Comparison of ENCODE assay signal across 12 cellular contexts in genomic region chr5:7779019-7779662, GRCh38.
A peak's percentile ranks its signal among the peaks of the same experiment; 100 is the strongest.
DNase-seq lines count a peak whose midpoint lies in the region; ATAC-seq and TF ChIP-seq lines count a peak whose summit lies in the region.
"Had no signal": no experiment of that assay in that cellular context is flagged by ENCODE, and none has a peak within 500 bp of the region (broad histone marks: within the 10 kb centered on the region; RNA-seq: fewer than 3 reads in every experiment).

No MANE protein-coding gene starts in this region.

- H3K4me3 ChIP-seq in neural progenitor cell (no peak overlapping the region), PC-3 (ENCODE audit: low read length) (no peak overlapping the region)
- H3K4me3 ChIP-seq: A549 had no signal

- intact Hi-C loops in activated CD4-positive, alpha-beta T cell treated with anti-CD3 and anti-CD28 coated beads, Interleukin-2, amount 10 ng/mL, durations not matched to agents 24 days and 14 days (cut with micrococcal nuclease), result no loop called here
- intact Hi-C loops in PC-3 (cut with micrococcal nuclease), result no loop called here

- H3K4me2 ChIP-seq in neural progenitor cell, result peak overlapping the region; percentile 32
- no peak overlapping the region for H3K4me2 ChIP-seq in PC-3 (ENCODE audit: low read length)
- H3K4me2 ChIP-seq: A549 had no signal

- H3K27me3 ChIP-seq in neural progenitor cell (no peaks in the 10 kb centered on the region), PC-3 (ENCODE audit: low read length) (peaks cover 76% of the 10 kb centered on the region)

- no peaks in the 10 kb centered on the region for H3K36me3 Mint-ChIP-seq in activated CD4-positive, alpha-beta T cell treated with anti-CD3 and anti-CD28 coated beads, Interleukin-2, amount 10 ng/mL, durations not matched to agents 24 days and 14 days (ENCODE audit: low read depth)
- no peaks in the 10 kb centered on the region for H3K36me3 Mint-ChIP-seq in neural progenitor cell

- no peaks in the 10 kb centered on the region for H4K20me1 ChIP-seq in neural progenitor cell (ENCODE audit: low read depth)
- no peaks in the 10 kb centered on the region for H4K20me1 ChIP-seq in PC-3 (ENCODE audit: low read length)

- H3K9me2 ChIP-seq in PC-3 (replicated peaks; ENCODE audit: low read length), result no peaks in the 10 kb centered on the region

- no peak overlapping the region for H3K27ac Mint-ChIP-seq in activated CD4-positive, alpha-beta T cell treated with anti-CD3 and anti-CD28 coated beads, Interleukin-2, amount 10 ng/mL, durations not matched to agents 24 days and 14 days
- H3K27ac Mint-ChIP-seq in neural progenitor cell, result no peak overlapping the region

- BruUV-seq in PC-3 (replicated peaks; lab: Mats Ljungman, UMichigan), result no TSS peak

- ATAC-seq in HG02852 (IDR thresholded peaks at IDR 0.05; ENCODE audit: unreplicated experiment) (peak; percentile 84), GM19324 (IDR thresholded peaks at IDR 0.05; ENCODE audit: low FRiP score, unreplicated experiment) (no peak), PC-3 (no peak), HG02571 (IDR thresholded peaks at IDR 0.05; ENCODE audit: unreplicated experiment) (no peak)
- ATAC-seq: A549, Right ventricle myocardium inferior had no signal

- CTCF ChIA-PET in PC-3 (lab: Charles Lee), result no interaction called here

- TF ChIP-seq CTCF in neural progenitor cell (IDR thresholded peaks at IDR 0.05), result no peak
- TF ChIP-seq CTCF in PC-3 (conservative IDR thresholded peaks at IDR 0.05; ENCODE audit: low read depth, low read length), result no peak

- H3K4me1 ChIP-seq in neural progenitor cell (peaks cover 30% of the 10 kb centered on the region), PC-3 (ENCODE audit: insufficient read depth, low read length) (no peaks in the 10 kb centered on the region)
- H3K4me1 ChIP-seq: A549 had no signal

- H3K9ac ChIP-seq in neural progenitor cell (no peak overlapping the region), PC-3 (ENCODE audit: low read length) (no peak overlapping the region)

- no peaks in the 10 kb centered on the region for H3K79me2 ChIP-seq in neural progenitor cell (ENCODE audit: low read depth)
- no peaks in the 10 kb centered on the region for H3K79me2 ChIP-seq in PC-3 (ENCODE audit: low read length)

- no peak overlapping the region for H3K4me3 Mint-ChIP-seq in activated CD4-positive, alpha-beta T cell treated with anti-CD3 and anti-CD28 coated beads, Interleukin-2, amount 10 ng/mL, durations not matched to agents 24 days and 14 days
- no peak overlapping the region for H3K4me3 Mint-ChIP-seq in neural progenitor cell

- peaks cover 16% of the 10 kb centered on the region for H3K27me3 Mint-ChIP-seq in activated CD4-positive, alpha-beta T cell treated with anti-CD3 and anti-CD28 coated beads, Interleukin-2, amount 10 ng/mL, durations not matched to agents 24 days and 14 days
- H3K27me3 Mint-ChIP-seq in neural progenitor cell (ENCODE audit: insufficient read depth, low read depth), result peaks cover 6% of the 10 kb centered on the region

- DNase-seq in activated CD4-positive, alpha-beta T cell treated with anti-CD3 and anti-CD28 coated beads, Interleukin-2, amount 10 ng/mL, durations not matched to agents 24 days and 14 days, result peak; percentile 56
- no peak for DNase-seq in activated CD4-positive, alpha-beta T cell treated with anti-CD3 and anti-CD28 coated beads, Interleukin-2, amount 50 U/mL, for 1 hour
- peak; percentile 38 for DNase-seq in OCI-M1 (lab: John Stamatoyannopoulos, UW)
- DNase-seq in neural progenitor cell (ENCODE audit: low spot score), result no peak
- no peak for DNase-seq in PC-3
- DNase-seq: activated effector memory CD4-positive, alpha-beta T cell treated with anti-CD3 and anti-CD28 coated beads, Interleukin-2, amount 50 U/mL, for 16 hours; stimulated activated CD8-positive, alpha-beta memory T cell treated with anti-CD3 and anti-CD28 coated beads, Interleukin-4, amount 100 ng/mL, for 48 hours had no signal

- H3K27ac ChIP-seq in neural progenitor cell (no peak overlapping the region), PC-3 (ENCODE audit: low read length) (no peak overlapping the region)
- H3K27ac ChIP-seq: A549 had no signal

- H3K4me1 Mint-ChIP-seq in activated CD4-positive, alpha-beta T cell treated with anti-CD3 and anti-CD28 coated beads, Interleukin-2, amount 10 ng/mL, durations not matched to agents 24 days and 14 days, result peaks cover 5% of the 10 kb centered on the region
- H3K4me1 Mint-ChIP-seq in neural progenitor cell, result peaks cover 19% of the 10 kb centered on the region

- no peaks in the 10 kb centered on the region for H3F3A ChIP-seq in neural progenitor cell (ENCODE audit: low read depth)
- no peaks in the 10 kb centered on the region for H3F3A ChIP-seq in PC-3 (ENCODE audit: low read length, unreplicated experiment)

- POLR2A ChIA-PET in PC-3 (lab: Charles Lee; ENCODE audit: unreplicated experiment), result no interaction called here

- no peaks in the 10 kb centered on the region for H3K9me3 Mint-ChIP-seq in activated CD4-positive, alpha-beta T cell treated with anti-CD3 and anti-CD28 coated beads, Interleukin-2, amount 10 ng/mL, durations not matched to agents 24 days and 14 days
- H3K9me3 Mint-ChIP-seq in neural progenitor cell, result no peaks in the 10 kb centered on the region

- no peaks in the 10 kb centered on the region for H3K36me3 ChIP-seq in neural progenitor cell
- no peaks in the 10 kb centered on the region for H3K36me3 ChIP-seq in PC-3 (ENCODE audit: low read depth, low read length)

- H3K9me3 ChIP-seq in neural progenitor cell (ENCODE audit: low read depth) (no peaks in the 10 kb centered on the region), PC-3 (ENCODE audit: low read length) (no peaks in the 10 kb centered on the region)
- H3K9me3 ChIP-seq: A549 had no signal

- H2AFZ ChIP-seq in neural progenitor cell (replicated peaks), result peak overlapping the region; percentile 89
- H2AFZ ChIP-seq in PC-3 (ENCODE audit: low read length), result no peak overlapping the region

Comparison
In these comparisons a context has a peak if more than half of its experiments do, and no peak if none do; other contexts are left out.
1. DNase-seq: peak in activated CD4-positive, alpha-beta T cell treated with anti-CD3 and anti-CD28 coated beads, Interleukin-2, amount 10 ng/mL, durations not matched to agents 24 days and 14 days (single experiment) and OCI-M1 (single experiment); none in activated CD4-positive, alpha-beta T cell treated with anti-CD3 and anti-CD28 coated beads, Interleukin-2, amount 50 U/mL, for 1 hour (single experiment), neural progenitor cell (single experiment) and PC-3 (single experiment).